Comparison of ENCODE assay signal across 1 cellular context in the genomic region with DNA sequence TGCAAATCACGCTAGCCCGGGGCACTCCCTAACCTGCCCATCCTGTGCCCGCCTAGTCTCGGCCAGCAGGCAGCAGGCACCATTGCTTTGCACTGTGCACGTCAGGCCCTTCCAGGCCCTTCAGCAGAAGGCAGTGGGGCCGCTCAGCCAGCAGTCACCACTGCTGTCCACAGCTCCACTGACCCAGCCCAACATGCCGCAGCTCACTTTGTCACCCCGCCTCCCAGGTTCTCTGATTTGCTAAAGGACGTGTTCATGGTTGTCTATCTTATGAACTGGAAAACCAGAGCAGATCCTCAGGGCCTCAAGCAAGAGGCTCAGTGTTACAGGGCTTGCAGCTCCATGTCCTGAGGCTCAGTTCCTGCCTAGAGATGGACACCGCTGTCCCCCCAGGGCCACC.
TF ChIP-seq lines count a peak whose summit lies in the region.

No MANE protein-coding gene starts in this region.

TF ChIP-seq in H1, 55 proteins besides CTCF, POLR2A, EP300 and RAD21:
- TF ChIP-seq CEBPB (IDR thresholded peaks at IDR 0.05; ENCODE audit: low read depth, low read length) (no peak), HDAC2 (IDR thresholded peaks at IDR 0.05; ENCODE audit: borderline replicate concordance in 1 of 2, low read depth in 2 of 2, low read length in 2 of 2) (no peak), SRF (IDR thresholded peaks at IDR 0.05; ENCODE audit: low read depth, low read length) (no peak), RNF2 (IDR thresholded peaks at IDR 0.05; ENCODE audit: borderline replicate concordance, low read depth, low read length, missing control alignments, poor library complexity, severe bottlenecking) (no peak), SP2 (IDR thresholded peaks at IDR 0.05; ENCODE audit: low read length) (no peak), RBBP5 (IDR thresholded peaks at IDR 0.05; ENCODE audit: borderline replicate concordance, low read depth, low read length) (no peak), YY1 (IDR thresholded peaks at IDR 0.05; ENCODE audit: low read depth, low read length) (no peak), TBP (IDR thresholded peaks at IDR 0.05; ENCODE audit: low read depth, low read length) (no peak), CHD1 (IDR thresholded peaks at IDR 0.05; ENCODE audit: low read depth, low read length) (no peak), FOSL1 (IDR thresholded peaks at IDR 0.05; ENCODE audit: insufficient read depth, low read depth, low read length) (no peak), SAP30 (IDR thresholded peaks at IDR 0.05; ENCODE audit: insufficient read depth, insufficient replicate concordance, low read length) (no peak), TAF7 (optimal IDR thresholded peaks at IDR 0.05; ENCODE audit: borderline replicate concordance, low read depth, low read length) (no peak), SIN3A (conservative IDR thresholded peaks at IDR 0.05 in 1 of 2, IDR thresholded peaks at IDR 0.05 in 1 of 2; ENCODE audit: low read depth in 1 of 2, low read length in 2 of 2) (no peak), CHD2 (IDR thresholded peaks at IDR 0.05; ENCODE audit: low read length) (no peak), CBX8 (IDR thresholded peaks at IDR 0.05; ENCODE audit: borderline replicate concordance, low read depth, low read length) (no peak), CREB1 (IDR thresholded peaks at IDR 0.05) (no peak), ZNF274 (IDR thresholded peaks at IDR 0.05; ENCODE audit: borderline replicate concordance, extremely low read depth, low read length) (no peak)
- TF ChIP-seq, protein P1, sequence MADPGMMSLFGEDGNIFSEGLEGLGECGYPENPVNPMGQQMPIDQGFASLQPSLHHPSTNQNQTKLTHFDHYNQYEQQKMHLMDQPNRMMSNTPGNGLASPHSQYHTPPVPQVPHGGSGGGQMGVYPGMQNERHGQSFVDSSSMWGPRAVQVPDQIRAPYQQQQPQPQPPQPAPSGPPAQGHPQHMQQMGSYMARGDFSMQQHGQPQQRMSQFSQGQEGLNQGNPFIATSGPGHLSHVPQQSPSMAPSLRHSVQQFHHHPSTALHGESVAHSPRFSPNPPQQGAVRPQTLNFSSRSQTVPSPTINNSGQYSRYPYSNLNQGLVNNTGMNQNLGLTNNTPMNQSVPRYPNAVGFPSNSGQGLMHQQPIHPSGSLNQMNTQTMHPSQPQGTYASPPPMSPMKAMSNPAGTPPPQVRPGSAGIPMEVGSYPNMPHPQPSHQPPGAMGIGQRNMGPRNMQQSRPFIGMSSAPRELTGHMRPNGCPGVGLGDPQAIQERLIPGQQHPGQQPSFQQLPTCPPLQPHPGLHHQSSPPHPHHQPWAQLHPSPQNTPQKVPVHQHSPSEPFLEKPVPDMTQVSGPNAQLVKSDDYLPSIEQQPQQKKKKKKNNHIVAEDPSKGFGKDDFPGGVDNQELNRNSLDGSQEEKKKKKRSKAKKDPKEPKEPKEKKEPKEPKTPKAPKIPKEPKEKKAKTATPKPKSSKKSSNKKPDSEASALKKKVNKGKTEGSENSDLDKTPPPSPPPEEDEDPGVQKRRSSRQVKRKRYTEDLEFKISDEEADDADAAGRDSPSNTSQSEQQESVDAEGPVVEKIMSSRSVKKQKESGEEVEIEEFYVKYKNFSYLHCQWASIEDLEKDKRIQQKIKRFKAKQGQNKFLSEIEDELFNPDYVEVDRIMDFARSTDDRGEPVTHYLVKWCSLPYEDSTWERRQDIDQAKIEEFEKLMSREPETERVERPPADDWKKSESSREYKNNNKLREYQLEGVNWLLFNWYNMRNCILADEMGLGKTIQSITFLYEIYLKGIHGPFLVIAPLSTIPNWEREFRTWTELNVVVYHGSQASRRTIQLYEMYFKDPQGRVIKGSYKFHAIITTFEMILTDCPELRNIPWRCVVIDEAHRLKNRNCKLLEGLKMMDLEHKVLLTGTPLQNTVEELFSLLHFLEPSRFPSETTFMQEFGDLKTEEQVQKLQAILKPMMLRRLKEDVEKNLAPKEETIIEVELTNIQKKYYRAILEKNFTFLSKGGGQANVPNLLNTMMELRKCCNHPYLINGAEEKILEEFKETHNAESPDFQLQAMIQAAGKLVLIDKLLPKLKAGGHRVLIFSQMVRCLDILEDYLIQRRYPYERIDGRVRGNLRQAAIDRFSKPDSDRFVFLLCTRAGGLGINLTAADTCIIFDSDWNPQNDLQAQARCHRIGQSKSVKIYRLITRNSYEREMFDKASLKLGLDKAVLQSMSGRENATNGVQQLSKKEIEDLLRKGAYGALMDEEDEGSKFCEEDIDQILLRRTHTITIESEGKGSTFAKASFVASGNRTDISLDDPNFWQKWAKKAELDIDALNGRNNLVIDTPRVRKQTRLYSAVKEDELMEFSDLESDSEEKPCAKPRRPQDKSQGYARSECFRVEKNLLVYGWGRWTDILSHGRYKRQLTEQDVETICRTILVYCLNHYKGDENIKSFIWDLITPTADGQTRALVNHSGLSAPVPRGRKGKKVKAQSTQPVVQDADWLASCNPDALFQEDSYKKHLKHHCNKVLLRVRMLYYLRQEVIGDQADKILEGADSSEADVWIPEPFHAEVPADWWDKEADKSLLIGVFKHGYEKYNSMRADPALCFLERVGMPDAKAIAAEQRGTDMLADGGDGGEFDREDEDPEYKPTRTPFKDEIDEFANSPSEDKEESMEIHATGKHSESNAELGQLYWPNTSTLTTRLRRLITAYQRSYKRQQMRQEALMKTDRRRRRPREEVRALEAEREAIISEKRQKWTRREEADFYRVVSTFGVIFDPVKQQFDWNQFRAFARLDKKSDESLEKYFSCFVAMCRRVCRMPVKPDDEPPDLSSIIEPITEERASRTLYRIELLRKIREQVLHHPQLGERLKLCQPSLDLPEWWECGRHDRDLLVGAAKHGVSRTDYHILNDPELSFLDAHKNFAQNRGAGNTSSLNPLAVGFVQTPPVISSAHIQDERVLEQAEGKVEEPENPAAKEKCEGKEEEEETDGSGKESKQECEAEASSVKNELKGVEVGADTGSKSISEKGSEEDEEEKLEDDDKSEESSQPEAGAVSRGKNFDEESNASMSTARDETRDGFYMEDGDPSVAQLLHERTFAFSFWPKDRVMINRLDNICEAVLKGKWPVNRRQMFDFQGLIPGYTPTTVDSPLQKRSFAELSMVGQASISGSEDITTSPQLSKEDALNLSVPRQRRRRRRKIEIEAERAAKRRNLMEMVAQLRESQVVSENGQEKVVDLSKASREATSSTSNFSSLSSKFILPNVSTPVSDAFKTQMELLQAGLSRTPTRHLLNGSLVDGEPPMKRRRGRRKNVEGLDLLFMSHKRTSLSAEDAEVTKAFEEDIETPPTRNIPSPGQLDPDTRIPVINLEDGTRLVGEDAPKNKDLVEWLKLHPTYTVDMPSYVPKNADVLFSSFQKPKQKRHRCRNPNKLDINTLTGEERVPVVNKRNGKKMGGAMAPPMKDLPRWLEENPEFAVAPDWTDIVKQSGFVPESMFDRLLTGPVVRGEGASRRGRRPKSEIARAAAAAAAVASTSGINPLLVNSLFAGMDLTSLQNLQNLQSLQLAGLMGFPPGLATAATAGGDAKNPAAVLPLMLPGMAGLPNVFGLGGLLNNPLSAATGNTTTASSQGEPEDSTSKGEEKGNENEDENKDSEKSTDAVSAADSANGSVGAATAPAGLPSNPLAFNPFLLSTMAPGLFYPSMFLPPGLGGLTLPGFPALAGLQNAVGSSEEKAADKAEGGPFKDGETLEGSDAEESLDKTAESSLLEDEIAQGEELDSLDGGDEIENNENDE (IDR thresholded peaks at IDR 0.05; ENCODE audit: insufficient replicate concordance, low read length): no peak
- TF ChIP-seq, protein P2, sequence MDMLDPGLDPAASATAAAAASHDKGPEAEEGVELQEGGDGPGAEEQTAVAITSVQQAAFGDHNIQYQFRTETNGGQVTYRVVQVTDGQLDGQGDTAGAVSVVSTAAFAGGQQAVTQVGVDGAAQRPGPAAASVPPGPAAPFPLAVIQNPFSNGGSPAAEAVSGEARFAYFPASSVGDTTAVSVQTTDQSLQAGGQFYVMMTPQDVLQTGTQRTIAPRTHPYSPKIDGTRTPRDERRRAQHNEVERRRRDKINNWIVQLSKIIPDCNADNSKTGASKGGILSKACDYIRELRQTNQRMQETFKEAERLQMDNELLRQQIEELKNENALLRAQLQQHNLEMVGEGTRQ (IDR thresholded peaks at IDR 0.05; ENCODE audit: low read length): no peak
